9 cellular contexts compared by ENCODE assay signal in the genomic region with DNA sequence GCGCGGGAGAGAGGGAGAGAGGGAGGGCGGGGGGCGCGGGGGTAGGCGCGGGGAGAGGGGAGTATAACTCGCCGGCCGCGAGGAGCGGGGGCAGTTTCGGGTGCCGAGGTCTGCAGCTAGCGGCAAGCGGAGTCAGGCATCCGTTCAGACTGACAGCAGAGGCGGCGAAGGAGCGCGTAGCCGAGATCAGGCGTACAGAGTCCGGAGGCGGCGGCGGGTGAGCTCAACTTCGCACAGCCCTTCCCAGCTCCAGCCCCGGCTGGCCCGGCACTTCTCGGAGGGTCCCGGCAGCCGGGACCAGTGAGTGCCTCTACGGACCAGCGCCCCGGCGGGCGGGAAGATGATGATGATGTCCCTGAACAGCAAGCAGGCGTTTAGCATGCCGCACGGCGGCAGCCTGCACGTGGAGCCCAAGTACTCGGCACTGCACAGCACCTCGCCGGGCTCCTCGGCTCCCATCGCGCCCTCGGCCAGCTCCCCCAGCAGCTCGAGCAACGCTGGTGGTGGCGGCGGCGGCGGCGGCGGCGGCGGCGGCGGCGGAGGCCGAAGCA. TPM values are rescaled to one million over a fixed set of nuclear protein-coding genes. Genes with fewer than 3 reads are reported as not detected.
DNase-seq lines count a peak whose midpoint lies in the region; ATAC-seq and TF ChIP-seq lines count a peak whose summit lies in the region.
"Had no signal": no experiment of that assay in that cellular context is flagged by ENCODE, and none has a peak within 500 bp of the region (broad histone marks: within the 10 kb centered on the region; RNA-seq: fewer than 3 reads in every experiment).

A gene with protein sequence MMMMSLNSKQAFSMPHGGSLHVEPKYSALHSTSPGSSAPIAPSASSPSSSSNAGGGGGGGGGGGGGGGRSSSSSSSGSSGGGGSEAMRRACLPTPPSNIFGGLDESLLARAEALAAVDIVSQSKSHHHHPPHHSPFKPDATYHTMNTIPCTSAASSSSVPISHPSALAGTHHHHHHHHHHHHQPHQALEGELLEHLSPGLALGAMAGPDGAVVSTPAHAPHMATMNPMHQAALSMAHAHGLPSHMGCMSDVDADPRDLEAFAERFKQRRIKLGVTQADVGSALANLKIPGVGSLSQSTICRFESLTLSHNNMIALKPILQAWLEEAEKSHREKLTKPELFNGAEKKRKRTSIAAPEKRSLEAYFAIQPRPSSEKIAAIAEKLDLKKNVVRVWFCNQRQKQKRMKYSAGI (plus strand): TSS at position 93 of the 551 bp plus-strand sequence. CDS start 248 bp downstream, at position 341.

- TF ChIP-seq CTCF in chondrocyte (IDR thresholded peaks at IDR 0.05) (no peak), nephron (IDR thresholded peaks at IDR 0.05; ENCODE audit: unreplicated experiment in 3 of 3) (no peak), body of pancreas (IDR thresholded peaks at IDR 0.05) (no peak)

- 0 to 1% methylated on average over 4 to 50 of the region's 64 CpGs for WGBS in body of pancreas, 2 donors

- H3K9me3 ChIP-seq in body of pancreas = no peaks in the 10 kb centered on the region

- no peak within 1 kb of the TSS for H3K27ac ChIP-seq in body of pancreas

- H3K27me3 Mint-ChIP-seq in chondrocyte (ENCODE audit: low read depth) = peaks cover 69% of the 10 kb centered on the region
- H3K27me3 Mint-ChIP-seq in nephron (ENCODE audit: low read depth) = peaks cover 100% of the 10 kb centered on the region

- H3K27ac Mint-ChIP-seq in chondrocyte (ENCODE audit: unreplicated experiment) = no peak within 1 kb of the TSS
- peak within 1 kb of the TSS in 1 of 3 experiments; percentile 11 for H3K27ac Mint-ChIP-seq in nephron

- no peaks in the 10 kb centered on the region for H3K9me3 Mint-ChIP-seq in chondrocyte (ENCODE audit: low read depth)
- H3K9me3 Mint-ChIP-seq in nephron = peaks cover 6% of the 10 kb centered on the region

- H3K4me1 ChIP-seq in body of pancreas = peaks cover 29% of the 10 kb centered on the region

- H3K36me3 ChIP-seq in body of pancreas (replicated peaks in 1 of 2; ENCODE audit: insufficient read depth in 1 of 2, low read depth in 2 of 2) = no peaks in the 10 kb centered on the region

- peaks cover 0 to 24% of the 10 kb centered on the region in 2 donors for H3K27me3 ChIP-seq in body of pancreas

- H3K4me3 ChIP-seq in body of pancreas = no peak within 1 kb of the TSS

- no peak for TF ChIP-seq POLR2A in body of pancreas (IDR thresholded peaks at IDR 0.05)

- H3K4me3 Mint-ChIP-seq in chondrocyte (ENCODE audit: unreplicated experiment) (peak within 1 kb of the TSS; percentile 60), nephron (peak within 1 kb of the TSS; percentile 79 to 81 (median 81))

- intact Hi-C loops in body of pancreas (cut with DNase I) = no loop called here

- H3K4me1 Mint-ChIP-seq in chondrocyte (ENCODE audit: low read depth) (peaks cover 35% of the 10 kb centered on the region), nephron (peaks cover 24% of the 10 kb centered on the region)

- peaks cover 2% of the 10 kb centered on the region for H3K36me3 Mint-ChIP-seq in chondrocyte (ENCODE audit: low read depth)
- peaks cover 3% of the 10 kb centered on the region for H3K36me3 Mint-ChIP-seq in nephron (ENCODE audit: low read depth)

- DNase-seq in COLO668 (lab: John Stamatoyannopoulos, UW; ENCODE audit: unreplicated experiment) (peak; percentile 74), chondrocyte (ENCODE audit: low spot score) (peak; percentile 90), C1 segment of cervical spinal cord (lab: John Stamatoyannopoulos, UW) (no peak), body of pancreas (no peak)

- peak; percentile 45 for ATAC-seq in HG02759 (IDR thresholded peaks at IDR 0.05; ENCODE audit: unreplicated experiment)
- no peak for ATAC-seq in HG02870 (IDR thresholded peaks at IDR 0.05; ENCODE audit: unreplicated experiment)
- no peak for ATAC-seq in body of pancreas
- no peak for ATAC-seq in GM21529 (IDR thresholded peaks at IDR 0.05; ENCODE audit: unreplicated experiment)

RNA-seq across cellular contexts. Expression of the gene that starts here (rescaled TPM):
- total RNA-seq in chondrocyte (not detected in 3 replicates), body of pancreas (not detected)
- total RNA-seq: epithelial cell of proximal tubule had no signal

Comparison
In these comparisons a context has a peak if more than half of its experiments do, and no peak if none do; other contexts are left out.
1. Peak in DNase-seq in chondrocyte; RNA of the gene not detected or under 1 TPM.